Comparison of ENCODE assay signal across 22 cellular contexts in genomic region chr10:106830466-106830865, GRCh38.
"Had no signal": no experiment of that assay in that cellular context is flagged by ENCODE, and none has a peak within 500 bp of the region (broad histone marks: within the 10 kb centered on the region; RNA-seq: fewer than 3 reads in every experiment).

No MANE protein-coding gene starts in this region.

- H3K4me1 Mint-ChIP-seq: IgD-negative memory B cell had no signal

- H3K27ac Mint-ChIP-seq: activated CD8-positive, alpha-beta T cell treated with anti-CD3 and anti-CD28 coated beads, Interleukin-2, amount 10 ng/mL, durations not matched to agents 7 days and 5 days; IgD-negative memory B cell had no signal

- H3K4me3 Mint-ChIP-seq: activated CD8-positive, alpha-beta T cell treated with anti-CD3 and anti-CD28 coated beads, Interleukin-2, amount 10 ng/mL, durations not matched to agents 7 days and 5 days; IgD-negative memory B cell had no signal

- ATAC-seq: activated CD4-positive, CD25-positive, alpha-beta regulatory T cell treated with anti-CD3 and anti-CD28 coated beads, Interleukin-2, amount 50 U/mL, for 24 hours; activated CD8-positive, alpha-beta T cell treated with anti-CD3 and anti-CD28 coated beads, Interleukin-2, amount 10 ng/mL, durations not matched to agents 7 days and 5 days; PC-3; Right ventricle myocardium inferior had no signal

- DNase-seq: activated CD4-positive, alpha-beta T cell treated with anti-CD3 and anti-CD28 coated beads for 4 hours; activated CD4-positive, alpha-beta T cell treated with anti-CD3 and anti-CD28 coated beads, Interleukin-2, amount 50 U/mL, for 4 hours; activated CD8-positive, alpha-beta memory T cell treated with anti-CD3 and anti-CD28 coated beads, Interleukin-2, amount 50 U/mL, for 48 hours; activated CD8-positive, alpha-beta T cell treated with anti-CD3 and anti-CD28 coated beads, Interleukin-2, amount 10 ng/mL, durations not matched to agents 7 days and 5 days; activated naive CD4-positive, alpha-beta T cell treated with anti-CD3 and anti-CD28 coated beads, Interleukin-2, amount 50 U/mL, for 16 hours; activated T-cell treated with anti-CD3 and anti-CD28 coated beads, Interleukin-2, amount 50 U/mL, for 1 hour; aorta; central memory CD4-positive, alpha-beta T cell; KG1; NCI-H1092; NCI-H1417; NCI-H1694; NCI-H2029 treated with DMSO at 0.1 percent for 48 hours; NCI-H510A treated with DMSO at 0.1 percent for 48 hours; NCI-H69; PC-3; SK-N-SH; T-helper 1 cell had no signal

- H3K4me2 ChIP-seq: SK-N-SH had no signal

- H3K36me3 Mint-ChIP-seq: IgD-negative memory B cell had no signal

- H3K27ac ChIP-seq: coronary artery had no signal

- H3K27me3 Mint-ChIP-seq: IgD-negative memory B cell had no signal

- H3K4me3 ChIP-seq: coronary artery had no signal

- H3K9ac ChIP-seq: SK-N-SH had no signal
